21 cellular contexts compared by ENCODE assay signal in genomic region chr14:24712909-24713308, GRCh38.
DNase-seq lines count a peak whose midpoint lies in the region; ATAC-seq and TF ChIP-seq lines count a peak whose summit lies in the region.
"Had no signal": no experiment of that assay in that cellular context is flagged by ENCODE, and none has a peak within 500 bp of the region (broad histone marks: within the 10 kb centered on the region; RNA-seq: fewer than 3 reads in every experiment).

No MANE protein-coding gene starts in this region.

- CTCF ChIA-PET in WTC11 (lab: Charles Lee): interaction anchor here (0.8 to 5.1 kb wide), 2 partner anchors 48 to 420 kb away, joined by 3 to 44 read pairs; no protein-coding TSS in a partner anchor

- TF ChIP-seq CTCF in type B pancreatic cell (conservative IDR thresholded peaks at IDR 0.05) (no peak), WTC11 (IDR thresholded peaks at IDR 0.05) (no peak)

- H3K36me3 Mint-ChIP-seq in type B pancreatic cell: no peaks in the 10 kb centered on the region
- no peaks in the 10 kb centered on the region for H3K36me3 Mint-ChIP-seq in WTC11
- H3K36me3 Mint-ChIP-seq: activated naive CD8-positive, alpha-beta T cell treated with anti-CD3 and anti-CD28 coated beads for 36 hours; naive B cell had no signal

- H3K4me1 Mint-ChIP-seq in type B pancreatic cell (ENCODE audit: unreplicated experiment) (no peaks in the 10 kb centered on the region), WTC11 (peaks cover 14% of the 10 kb centered on the region)
- H3K4me1 Mint-ChIP-seq: central memory CD8-positive, alpha-beta T cell; naive B cell had no signal

- H3K27me3 Mint-ChIP-seq in type B pancreatic cell: peaks cover 7% of the 10 kb centered on the region
- H3K27me3 Mint-ChIP-seq in WTC11 (ENCODE audit: low read depth): no peaks in the 10 kb centered on the region
- H3K27me3 Mint-ChIP-seq: central memory CD8-positive, alpha-beta T cell had no signal

- H3K27ac Mint-ChIP-seq in type B pancreatic cell (no peak overlapping the region), WTC11 (no peak overlapping the region)
- H3K27ac Mint-ChIP-seq: activated naive CD8-positive, alpha-beta T cell treated with anti-CD3 and anti-CD28 coated beads for 36 hours had no signal

- ATAC-seq in GM18907 (IDR thresholded peaks at IDR 0.05; ENCODE audit: unreplicated experiment): peak; percentile 38
- ATAC-seq in GM19438 (IDR thresholded peaks at IDR 0.05; ENCODE audit: low read depth, unreplicated experiment): peak; percentile 28
- peak; percentile 25 for ATAC-seq in HG02870 (IDR thresholded peaks at IDR 0.05; ENCODE audit: unreplicated experiment)
- no peak for ATAC-seq in WTC11
- ATAC-seq in HG03095 (IDR thresholded peaks at IDR 0.05; ENCODE audit: unreplicated experiment): no peak
- ATAC-seq: foreskin keratinocyte; left lobe of liver; stimulated activated naive CD8-positive, alpha-beta T cell treated with anti-CD3 and anti-CD28 coated beads, Interleukin-15, Interleukin-2, amounts not matched to agents 100 U/mL and 50 U/mL, for 24 hours had no signal

- DNase-seq in NCI-H69 (lab: John Stamatoyannopoulos, UW) (peak; percentile 85), type B pancreatic cell (ENCODE audit: extremely low spot score, unreplicated experiment) (no peak), WTC11 (ENCODE audit: low spot score) (no peak)
- DNase-seq: activated naive CD8-positive, alpha-beta T cell treated with anti-CD3 and anti-CD28 coated beads for 36 hours; erythroblast; foreskin keratinocyte; H7; MG63; naive B cell; NCI-H1694 treated with DMSO at 0.1 percent for 48 hours; occipital lobe; stimulated activated CD4-positive, alpha-beta T cell treated with anti-CD3 and anti-CD28 coated beads, Interleukin-2, amount 100 ng/mL, for 48 hours; stimulated activated naive CD8-positive, alpha-beta T cell treated with anti-CD3 and anti-CD28 coated beads, Interleukin-15, Interleukin-2, amounts not matched to agents 100 U/mL and 50 U/mL, for 24 hours; WERI-Rb-1 had no signal

- no peaks in the 10 kb centered on the region for H3K9me3 Mint-ChIP-seq in type B pancreatic cell
- H3K9me3 Mint-ChIP-seq in WTC11: no peaks in the 10 kb centered on the region
- H3K9me3 Mint-ChIP-seq: activated naive CD8-positive, alpha-beta T cell treated with anti-CD3 and anti-CD28 coated beads for 36 hours; central memory CD8-positive, alpha-beta T cell; IgD-negative memory B cell; naive B cell had no signal

- H3K4me3 Mint-ChIP-seq in type B pancreatic cell: no peak overlapping the region
- H3K4me3 Mint-ChIP-seq in WTC11: no peak overlapping the region
- H3K4me3 Mint-ChIP-seq: activated naive CD8-positive, alpha-beta T cell treated with anti-CD3 and anti-CD28 coated beads for 36 hours; central memory CD8-positive, alpha-beta T cell had no signal

- POLR2A ChIA-PET in WTC11 (lab: Charles Lee): no interaction called here

TF ChIP-seq in WTC11, 78 proteins besides CTCF, POLR2A, EP300 and RAD21 (continues in another document):
- no peak for TF ChIP-seq CBFB (CRISPR knock-in tag; IDR thresholded peaks at IDR 0.05; ENCODE audit: low read depth)
- no peak for TF ChIP-seq GTF2I (CRISPR knock-in tag; conservative IDR thresholded peaks at IDR 0.05)
- TF ChIP-seq, protein P1, sequence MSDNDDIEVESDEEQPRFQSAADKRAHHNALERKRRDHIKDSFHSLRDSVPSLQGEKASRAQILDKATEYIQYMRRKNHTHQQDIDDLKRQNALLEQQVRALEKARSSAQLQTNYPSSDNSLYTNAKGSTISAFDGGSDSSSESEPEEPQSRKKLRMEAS (CRISPR knock-in tag; IDR thresholded peaks at IDR 0.05): no peak
- no peak for TF ChIP-seq SOX15 (CRISPR knock-in tag; IDR thresholded peaks at IDR 0.05)
- TF ChIP-seq HMGA2 (CRISPR knock-in tag; IDR thresholded peaks at IDR 0.05): no peak
- TF ChIP-seq ZNF263 (CRISPR knock-in tag; IDR thresholded peaks at IDR 0.05; ENCODE audit: low read depth): no peak
- TF ChIP-seq E2F5 (CRISPR knock-in tag; IDR thresholded peaks at IDR 0.05): no peak
- TF ChIP-seq, protein P2, sequence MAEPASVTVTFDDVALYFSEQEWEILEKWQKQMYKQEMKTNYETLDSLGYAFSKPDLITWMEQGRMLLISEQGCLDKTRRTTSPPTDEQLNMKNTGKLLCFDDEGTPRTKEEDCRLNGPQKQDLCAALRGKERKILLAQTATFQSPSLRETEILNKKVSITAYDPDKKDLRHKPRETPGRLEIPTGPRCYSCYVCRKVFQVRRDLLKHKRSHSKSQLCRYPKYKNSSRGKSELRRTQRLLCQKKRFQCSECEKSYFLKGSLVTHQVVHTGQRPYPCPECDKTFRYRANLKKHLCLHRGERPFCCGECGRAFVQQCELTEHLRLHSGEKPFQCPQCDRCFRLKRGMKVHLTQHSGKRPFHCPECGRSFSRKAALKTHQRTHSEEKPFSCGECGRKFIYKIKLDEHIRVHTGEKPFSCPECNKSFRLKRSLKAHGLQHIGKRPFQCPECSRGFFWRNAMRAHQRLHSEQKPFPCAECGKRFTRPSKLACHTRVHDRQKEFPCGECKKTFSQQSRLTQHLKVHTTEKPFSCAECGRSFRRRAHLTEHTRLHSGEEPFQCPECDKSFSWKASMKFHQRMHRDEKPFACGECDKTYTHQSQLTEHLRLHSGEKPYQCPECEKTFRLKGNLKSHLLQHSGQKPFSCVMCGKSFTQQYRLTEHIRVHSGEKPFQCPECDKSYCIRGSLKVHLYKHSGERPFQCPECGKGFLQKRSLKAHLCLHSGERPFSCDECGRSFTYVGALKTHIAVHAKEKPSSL (CRISPR knock-in tag; conservative IDR thresholded peaks at IDR 0.05): no peak
- no peak for TF ChIP-seq SMAD4 (CRISPR knock-in tag; IDR thresholded peaks at IDR 0.05)
- TF ChIP-seq, protein P3, sequence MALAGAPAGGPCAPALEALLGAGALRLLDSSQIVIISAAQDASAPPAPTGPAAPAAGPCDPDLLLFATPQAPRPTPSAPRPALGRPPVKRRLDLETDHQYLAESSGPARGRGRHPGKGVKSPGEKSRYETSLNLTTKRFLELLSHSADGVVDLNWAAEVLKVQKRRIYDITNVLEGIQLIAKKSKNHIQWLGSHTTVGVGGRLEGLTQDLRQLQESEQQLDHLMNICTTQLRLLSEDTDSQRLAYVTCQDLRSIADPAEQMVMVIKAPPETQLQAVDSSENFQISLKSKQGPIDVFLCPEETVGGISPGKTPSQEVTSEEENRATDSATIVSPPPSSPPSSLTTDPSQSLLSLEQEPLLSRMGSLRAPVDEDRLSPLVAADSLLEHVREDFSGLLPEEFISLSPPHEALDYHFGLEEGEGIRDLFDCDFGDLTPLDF (CRISPR knock-in tag; IDR thresholded peaks at IDR 0.05): no peak
- TF ChIP-seq ESRRA (CRISPR knock-in tag; IDR thresholded peaks at IDR 0.05; ENCODE audit: borderline replicate concordance): no peak
- TF ChIP-seq, protein P4, sequence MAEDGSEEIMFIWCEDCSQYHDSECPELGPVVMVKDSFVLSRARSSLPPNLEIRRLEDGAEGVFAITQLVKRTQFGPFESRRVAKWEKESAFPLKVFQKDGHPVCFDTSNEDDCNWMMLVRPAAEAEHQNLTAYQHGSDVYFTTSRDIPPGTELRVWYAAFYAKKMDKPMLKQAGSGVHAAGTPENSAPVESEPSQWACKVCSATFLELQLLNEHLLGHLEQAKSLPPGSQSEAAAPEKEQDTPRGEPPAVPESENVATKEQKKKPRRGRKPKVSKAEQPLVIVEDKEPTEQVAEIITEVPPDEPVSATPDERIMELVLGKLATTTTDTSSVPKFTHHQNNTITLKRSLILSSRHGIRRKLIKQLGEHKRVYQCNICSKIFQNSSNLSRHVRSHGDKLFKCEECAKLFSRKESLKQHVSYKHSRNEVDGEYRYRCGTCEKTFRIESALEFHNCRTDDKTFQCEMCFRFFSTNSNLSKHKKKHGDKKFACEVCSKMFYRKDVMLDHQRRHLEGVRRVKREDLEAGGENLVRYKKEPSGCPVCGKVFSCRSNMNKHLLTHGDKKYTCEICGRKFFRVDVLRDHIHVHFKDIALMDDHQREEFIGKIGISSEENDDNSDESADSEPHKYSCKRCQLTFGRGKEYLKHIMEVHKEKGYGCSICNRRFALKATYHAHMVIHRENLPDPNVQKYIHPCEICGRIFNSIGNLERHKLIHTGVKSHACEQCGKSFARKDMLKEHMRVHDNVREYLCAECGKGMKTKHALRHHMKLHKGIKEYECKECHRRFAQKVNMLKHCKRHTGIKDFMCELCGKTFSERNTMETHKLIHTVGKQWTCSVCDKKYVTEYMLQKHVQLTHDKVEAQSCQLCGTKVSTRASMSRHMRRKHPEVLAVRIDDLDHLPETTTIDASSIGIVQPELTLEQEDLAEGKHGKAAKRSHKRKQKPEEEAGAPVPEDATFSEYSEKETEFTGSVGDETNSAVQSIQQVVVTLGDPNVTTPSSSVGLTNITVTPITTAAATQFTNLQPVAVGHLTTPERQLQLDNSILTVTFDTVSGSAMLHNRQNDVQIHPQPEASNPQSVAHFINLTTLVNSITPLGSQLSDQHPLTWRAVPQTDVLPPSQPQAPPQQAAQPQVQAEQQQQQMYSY (CRISPR knock-in tag; IDR thresholded peaks at IDR 0.05): no peak
- TF ChIP-seq HMGXB4 (CRISPR knock-in tag; IDR thresholded peaks at IDR 0.05): no peak
- TF ChIP-seq ZNF121 (CRISPR knock-in tag; IDR thresholded peaks at IDR 0.05): no peak
- no peak for TF ChIP-seq ELF4 (CRISPR knock-in tag; IDR thresholded peaks at IDR 0.05; ENCODE audit: low read depth)
- TF ChIP-seq GABPB1 (CRISPR knock-in tag; IDR thresholded peaks at IDR 0.05): no peak

Comparison
In these comparisons a context has a peak if more than half of its experiments do, and no peak if none do; other contexts are left out.
1. ATAC-seq: peak in GM18907 (single experiment), GM19438 (single experiment) and HG02870 (single experiment); none in WTC11 (single experiment) and HG03095 (single experiment).